Comparison of ENCODE assay signal across 8 cellular contexts in genomic region chr2:196171946-196172345, GRCh38. TPM values are rescaled to one million over a fixed set of nuclear protein-coding genes. Genes with fewer than 3 reads are reported as not detected.
DNase-seq lines count a peak whose midpoint lies in the region; ATAC-seq, FAIRE-seq and TF ChIP-seq lines count a peak whose summit lies in the region.

No MANE protein-coding gene starts in this region.

- no peak for TF ChIP-seq CTCF in fibroblast of the aortic adventitia (IDR thresholded peaks at IDR 0.05; ENCODE audit: insufficient read depth, low read length)
- TF ChIP-seq CTCF in D721Med (IDR thresholded peaks at IDR 0.05; ENCODE audit: insufficient read depth, missing control alignments): no peak

- no peak overlapping the region for H3K27ac ChIP-seq in SJSA1

- peak overlapping the region; percentile 87 for H3K4me2 ChIP-seq in skeletal muscle satellite cell (ENCODE audit: low read length)

- H3K4me1 ChIP-seq in SJSA1 (replicated peaks) (peaks cover 22% of the 10 kb centered on the region), skeletal muscle satellite cell (ENCODE audit: control insufficient read depth, insufficient read depth, low read length) (peaks cover 13% of the 10 kb centered on the region)

- H3K9me3 ChIP-seq in SJSA1 (replicated peaks): no peaks in the 10 kb centered on the region
- no peaks in the 10 kb centered on the region for H3K9me3 ChIP-seq in skeletal muscle satellite cell (replicated peaks; ENCODE audit: low read length)

- ATAC-seq in HG02973 (IDR thresholded peaks at IDR 0.05; ENCODE audit: unreplicated experiment): no peak

- DNase-seq in GM19239 (ENCODE audit: insufficient read length, low spot score) (no peak), SJSA1 (ENCODE audit: low read depth in 1 of 2, low spot score in 2 of 2) (peak in 1 of 2 experiments; percentile 15), fibroblast of the aortic adventitia (ENCODE audit: low read depth) (peak; percentile 17), D721Med (ENCODE audit: insufficient read length, low spot score) (no peak), SIG-M5 (lab: John Stamatoyannopoulos, UW) (no peak), NCI-H1417 (lab: John Stamatoyannopoulos, UW) (no peak)

- H3K4me3 ChIP-seq in SJSA1: peak overlapping the region; percentile 80
- peak overlapping the region; percentile 66 for H3K4me3 ChIP-seq in fibroblast of the aortic adventitia (ENCODE audit: low read depth, low read length)
- peak overlapping the region; percentile 69 for H3K4me3 ChIP-seq in skeletal muscle satellite cell (ENCODE audit: low read length)

- peaks cover 11% of the 10 kb centered on the region for H3K36me3 ChIP-seq in SJSA1
- H3K36me3 ChIP-seq in skeletal muscle satellite cell (ENCODE audit: insufficient read depth, low read length): peaks cover 3% of the 10 kb centered on the region

- no peaks in the 10 kb centered on the region for H3K27me3 ChIP-seq in SJSA1 (replicated peaks)
- H3K27me3 ChIP-seq in skeletal muscle satellite cell (ENCODE audit: control insufficient read depth, insufficient read depth, low read length): no peaks in the 10 kb centered on the region

- FAIRE-seq in GM19239 (lab: Jason Lieb, UNC) (peak; percentile 55), D721Med (lab: Jason Lieb, UNC) (no peak)

- peak overlapping the region; percentile 53 for H3K9ac ChIP-seq in skeletal muscle satellite cell (ENCODE audit: low read depth, low read length)

RNA-seq across cellular contexts. Expression of gene STK17B, which starts 0.6 kb away (rescaled TPM):
- total RNA-seq in SJSA1 (2014; rRNA removed; shearing (Covaris generic)): 41.5 and 52.3 TPM in 2 replicates
- 50.5 and 114 TPM in 2 replicates for total RNA-seq in fibroblast of the aortic adventitia (ENCODE audit: low replicate concordance)
- 22.5 and 23.3 TPM in 2 replicates for total RNA-seq in skeletal muscle satellite cell (2012; rRNA removed)
